Comparison of ENCODE assay signal across 8 cellular contexts in the genomic region with DNA sequence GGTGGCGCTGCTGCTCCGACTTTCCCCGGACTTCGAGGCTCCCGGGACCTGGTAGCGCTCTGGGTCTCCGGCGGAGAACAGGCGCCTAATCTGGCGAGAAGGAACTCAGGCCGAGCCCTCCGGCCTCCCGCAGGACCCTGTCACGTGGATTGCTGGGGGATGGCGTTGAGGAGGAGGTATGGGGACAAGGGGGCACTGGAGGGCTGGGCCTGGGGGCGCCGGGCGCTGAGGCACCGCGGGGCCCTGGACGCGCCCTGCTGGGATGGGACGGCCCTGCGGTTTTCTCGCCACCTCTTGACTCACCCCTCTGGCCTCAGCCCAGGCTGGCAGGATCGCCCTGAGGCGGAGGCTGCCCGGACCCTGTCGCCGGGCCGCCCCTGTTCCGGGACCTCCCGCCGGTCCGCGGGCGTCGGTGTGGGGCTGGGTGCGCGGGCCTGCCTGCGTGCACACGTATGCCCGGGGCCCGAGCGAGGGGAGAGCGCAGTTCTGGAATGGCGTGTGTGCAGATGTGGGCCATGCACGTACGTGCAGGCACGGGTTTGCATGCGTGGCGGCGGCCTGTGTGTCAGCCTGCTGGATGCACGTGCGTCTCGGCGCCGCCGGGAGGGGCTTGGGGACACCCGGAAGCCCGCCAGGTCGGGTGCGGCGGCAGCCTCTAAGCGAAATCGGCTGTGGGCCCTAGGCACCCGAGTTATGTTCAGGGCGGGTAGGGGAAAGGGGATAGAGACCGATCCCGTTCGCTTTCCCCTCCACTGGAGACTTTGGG. TPM values are rescaled to one million over a fixed set of nuclear protein-coding genes. Genes with fewer than 3 reads are reported as not detected.
DNase-seq lines count a peak whose midpoint lies in the region; ATAC-seq and TF ChIP-seq lines count a peak whose summit lies in the region.

No MANE protein-coding gene starts in this region.

- H3K9me3 Mint-ChIP-seq in endothelial cell (ENCODE audit: unreplicated experiment), result no peaks in the 10 kb centered on the region

- H3K4me1 Mint-ChIP-seq in endothelial cell (ENCODE audit: unreplicated experiment), result peaks cover 36% of the 10 kb centered on the region

- peaks cover 13% of the 10 kb centered on the region for H3K27me3 Mint-ChIP-seq in endothelial cell (ENCODE audit: unreplicated experiment)

- DNase-seq in NCI-H345 (lab: John Stamatoyannopoulos, UW), result peak; percentile 43
- no peak for DNase-seq in NCI-H345 treated with DMSO at 0.1 percent for 48 hours (lab: John Stamatoyannopoulos, UW; ENCODE audit: unreplicated experiment)
- DNase-seq in NCI-H774 (lab: John Stamatoyannopoulos, UW), result peak; percentile 43
- peak; percentile 57 for DNase-seq in activated CD8-positive, alpha-beta memory T cell treated with anti-CD3 and anti-CD28 coated beads, Interleukin-2, amount 50 U/mL, for 1 hour (ENCODE audit: extremely low read depth)
- DNase-seq in endothelial cell (ENCODE audit: low spot score), result peak; percentile 41
- DNase-seq in mucosa of gallbladder (ENCODE audit: low spot score), result peak; percentile 79
- peak; percentile 61 to 75 for DNase-seq in stimulated activated CD8-positive, alpha-beta memory T cell treated with anti-CD3 and anti-CD28 coated beads, Interleukin-7, amount 100 ng/mL, for 1 hour (ENCODE audit: low read depth in 2 of 2)

- TF ChIP-seq CTCF in endothelial cell (IDR thresholded peaks at IDR 0.05; ENCODE audit: unreplicated experiment), result peak; percentile 74

- ATAC-seq in HG02798 (IDR thresholded peaks at IDR 0.05; ENCODE audit: poor library complexity, unreplicated experiment), result peak; percentile 37

- no peak overlapping the region for H3K27ac Mint-ChIP-seq in endothelial cell (ENCODE audit: unreplicated experiment)

- peaks cover 4% of the 10 kb centered on the region for H3K36me3 Mint-ChIP-seq in endothelial cell (ENCODE audit: low read depth, unreplicated experiment)

- peak overlapping the region; percentile 97 for H3K4me3 Mint-ChIP-seq in endothelial cell (ENCODE audit: unreplicated experiment)

RNA-seq across cellular contexts. Expression of a gene that starts 0.8 kb away (rescaled TPM):
- total RNA-seq in endothelial cell (ENCODE audit: unreplicated experiment) (132 TPM), mucosa of gallbladder (27.0 TPM)

RNA-seq across cellular contexts. Expression of a gene that starts 55.7 kb away (rescaled TPM):
- not detected for total RNA-seq in endothelial cell (ENCODE audit: unreplicated experiment)
- total RNA-seq in mucosa of gallbladder, result not detected
